Comparison of ENCODE assay signal across 8 cellular contexts in genomic region chr17:7394452-7395191, GRCh38. TPM values are rescaled to one million over a fixed set of nuclear protein-coding genes. Genes with fewer than 3 reads are reported as not detected.
DNase-seq lines count a peak whose midpoint lies in the region; ATAC-seq and TF ChIP-seq lines count a peak whose summit lies in the region.

Gene PLSCR3, minus strand, starts transcription at chr17:7394525. Its CDS starts 415 bp downstream, at chr17:7394110.

- peak within 1 kb of the TSS; percentile 83 for H3K27ac ChIP-seq in muscle layer of duodenum (ENCODE audit: low read length)

- H3K4me3 ChIP-seq in muscle layer of duodenum (ENCODE audit: low read depth in 1 of 2, low read length in 2 of 2): peak within 1 kb of the TSS; percentile 85 to 87

- H3K9me3 ChIP-seq in muscle layer of duodenum (ENCODE audit: control insufficient read depth in 1 of 2, low read length in 2 of 2): no peaks in the 10 kb centered on the region

- ATAC-seq in GM19455 (IDR thresholded peaks at IDR 0.05; ENCODE audit: unreplicated experiment) (peak; percentile 74), esophagus mucosa (peak; percentile 87)

- peak; percentile 63 for DNase-seq in CMK (ENCODE audit: low read depth)
- DNase-seq in HS-5 (ENCODE audit: low read depth): peak; percentile 73
- peak; percentile 90 to 93 for DNase-seq in activated T-cell treated with anti-CD3 and anti-CD28 coated beads, Interleukin-2, amount 50 U/mL, for 48 hours
- peak; percentile 66 to 68 for DNase-seq in stimulated activated CD8-positive, alpha-beta memory T cell treated with anti-CD3 and anti-CD28 coated beads, Interleukin-7, amount 100 ng/mL, for 1 hour (ENCODE audit: low read depth in 2 of 2)

- H3K4me1 ChIP-seq in muscle layer of duodenum (ENCODE audit: control insufficient read depth in 1 of 2, insufficient read depth in 2 of 2, low read length in 2 of 2): peaks cover 0 to 11% of the 10 kb centered on the region in 2 donors

- H3K36me3 ChIP-seq in muscle layer of duodenum (ENCODE audit: control insufficient read depth in 1 of 2, insufficient read depth in 2 of 2, low read length in 2 of 2): peaks cover 0 to 11% of the 10 kb centered on the region in 2 donors

- no peaks in the 10 kb centered on the region for H3K27me3 ChIP-seq in muscle layer of duodenum (ENCODE audit: low read depth, low read length)

TF ChIP-seq in PFSK-1, 5 proteins besides CTCF, POLR2A, EP300 and RAD21:
- TF ChIP-seq POLR2AphosphoS5 (IDR thresholded peaks at IDR 0.05; ENCODE audit: low read depth, low read length) (peak; percentile 94), SIN3A (IDR thresholded peaks at IDR 0.05; ENCODE audit: borderline replicate concordance, insufficient read depth, low read length) (peak; percentile 49; the same call in 1 of the 2 replicates), TAF1 (IDR thresholded peaks at IDR 0.05; ENCODE audit: borderline replicate concordance, insufficient read depth, low read length) (peak; percentile 76; the same call in 1 of the 2 replicates), REST (IDR thresholded peaks at IDR 0.05; ENCODE audit: insufficient read depth in 1 of 2, low read depth in 2 of 2, low read length in 2 of 2) (peak; percentile 14 to 50; a peak in 1 of 4 replicates), FOXP2 (optimal IDR thresholded peaks at IDR 0.05; ENCODE audit: borderline replicate concordance, extremely low read depth, extremely low read length, insufficient read depth) (no peak)

RNA-seq across cellular contexts. Expression of gene PLSCR3, which starts in this region (rescaled TPM):
- 22.4 TPM for polyA plus RNA-seq in PFSK-1 (2012; ENCODE audit: insufficient read length, low read depth)
- total RNA-seq in esophagus mucosa: 23.1 TPM

Comparison
In these comparisons a context has a peak if more than half of its experiments do, and no peak if none do; other contexts are left out.
1. Peak in every context shown above with its lines: DNase-seq, ATAC-seq, H3K4me3 ChIP-seq and H3K27ac ChIP-seq.